In genomic region chr5:29769474-29769873, GRCh38 we compare ENCODE assay signal across 35 cellular contexts.
"Had no signal": no experiment of that assay in that cellular context is flagged by ENCODE, and none has a peak within 500 bp of the region (broad histone marks: within the 10 kb centered on the region; RNA-seq: fewer than 3 reads in every experiment).

No MANE protein-coding gene starts in this region.

- H3K27me3 ChIP-seq: MG63 had no signal

- H3K4me3 ChIP-seq: MG63 had no signal

- H3K9me3 ChIP-seq: MG63 had no signal

- DNase-seq: Karpas-422, Kasumi-1, MG63, MM.1S, MV-4-11, NCI-H1048, NCI-H1092, NCI-H1092 treated with DMSO at 0.1 percent for 48 hours, NCI-H1105, NCI-H1105 treated with DMSO at 0.1 percent for 48 hours, NCI-H1417, NCI-H1417 treated with DMSO at 0.1 percent for 48 hours, NCI-H1436, NCI-H1436 treated with DMSO at 0.1 percent for 48 hours, NCI-H146, NCI-H1694, NCI-H1694 treated with DMSO at 0.1 percent for 48 hours, NCI-H187, NCI-H187 treated with DMSO at 0.1 percent for 48 hours, NCI-H1930, NCI-H2029, NCI-H2029 treated with DMSO at 0.1 percent for 48 hours, NCI-H2081, NCI-H2081 treated with DMSO at 0.1 percent for 48 hours, NCI-H2107, NCI-H2171, NCI-H2171 treated with DMSO at 0.1 percent for 48 hours, NCI-H2227 treated with DMSO at 0.1 percent for 48 hours, NCI-H226, NCI-H345, NCI-H446, NCI-H446 treated with DMSO at 0.1 percent for 48 hours, NCI-H510A, NCI-H510A treated with DMSO at 0.1 percent for 48 hours, NCI-H524 had no signal

- H3K36me3 ChIP-seq: MG63 had no signal
